ENCODE assay signal across 21 cellular contexts in genomic region chr9:131308906-131309305, GRCh38.
"Had no signal": no experiment of that assay in that cellular context is flagged by ENCODE, and none has a peak within 500 bp of the region (broad histone marks: within the 10 kb centered on the region; RNA-seq: fewer than 3 reads in every experiment).

No MANE protein-coding gene starts in this region.

- H3K4me2 ChIP-seq: KMS-11 had no signal

- H3K4me3 Mint-ChIP-seq: IgD-negative memory B cell had no signal

- H3K9ac ChIP-seq: KMS-11 had no signal

- ATAC-seq: K562, SK-N-SH treated with all-trans-retinoic acid at 6 μM for 48 hours had no signal

- DNase-seq: Kasumi-1, MM.1S, NCI-H1092 treated with DMSO at 0.1 percent for 48 hours, NCI-H1436, NCI-H187, NCI-H2029, NCI-H2081 treated with DMSO at 0.1 percent for 48 hours, NCI-H2171, NCI-H226, NCI-H446, NCI-H510A, NCI-H524 treated with DMSO at 0.1 percent for 48 hours, NCI-H69, NCI-H774, RPMI8226, SHP77 had no signal

- H3K27ac ChIP-seq: HL-60, KMS-11 had no signal

- H3K36me3 Mint-ChIP-seq: IgD-negative memory B cell had no signal

- H3K4me3 ChIP-seq: K562 had no signal
